In genomic region chr1:27395441-27396195, GRCh38 we compare ENCODE assay signal across 8 cellular contexts. TPM values are rescaled to one million over a fixed set of nuclear protein-coding genes. Genes with fewer than 3 reads are reported as not detected.
DNase-seq lines count a peak whose midpoint lies in the region; ATAC-seq and TF ChIP-seq lines count a peak whose summit lies in the region.

No MANE protein-coding gene starts in this region.

- no peak overlapping the region for H3K18ac ChIP-seq in H9 (ENCODE audit: insufficient read length, low read depth, low read length)

- no peaks in the 10 kb centered on the region for H3K79me1 ChIP-seq in H9 (ENCODE audit: insufficient read depth, low read depth, low read length, poor library complexity, severe bottlenecking)

- H3K36me3 Mint-ChIP-seq in CD14-positive monocyte (no peaks in the 10 kb centered on the region), H9 (ENCODE audit: insufficient read depth in 1 of 3, low read depth in 3 of 3) (peaks cover 0 to 4% (median 3%) of the 10 kb centered on the region in 3 experiments; a peak in 2 of 7 replicates)

- no peak for ATAC-seq in GM18517 (IDR thresholded peaks at IDR 0.05; ENCODE audit: unreplicated experiment)

- no peak overlapping the region for H3K14ac ChIP-seq in H9 (ENCODE audit: insufficient read depth, low read length)

- H3K9me3 ChIP-seq in H9 (ENCODE audit: control insufficient read depth, low read depth, low read length): no peaks in the 10 kb centered on the region

- H3K9ac ChIP-seq in H9 (ENCODE audit: extremely low read depth, insufficient read length, low read length): no peak overlapping the region

- H3K9me3 Mint-ChIP-seq in CD14-positive monocyte: peaks cover 0 to 5% (median 0%) of the 10 kb centered on the region in 7 donors
- no peaks in the 10 kb centered on the region; a peak in 2 of 5 replicates for H3K9me3 Mint-ChIP-seq in H9

- H3K27me3 ChIP-seq in H9 (ENCODE audit: insufficient read depth, low read length): no peaks in the 10 kb centered on the region

- H3K23ac ChIP-seq in H9 (ENCODE audit: insufficient read length, low read depth, low read length): no peak overlapping the region

- H2BK15ac ChIP-seq in H9 (ENCODE audit: low read depth, low read length): no peak overlapping the region

- no peak overlapping the region for H4K5ac ChIP-seq in H9 (ENCODE audit: insufficient read length, low read depth, low read length)

- H3K4me2 ChIP-seq in H9 (ENCODE audit: insufficient read depth, insufficient read length, low read length): no peak overlapping the region

- peak; percentile 95 for TF ChIP-seq CTCF in CD14-positive monocyte (IDR thresholded peaks at IDR 0.05)
- TF ChIP-seq CTCF in H9 (conservative IDR thresholded peaks at IDR 0.05): peak; percentile 97

- H2BK20ac ChIP-seq in H9 (ENCODE audit: low read depth, low read length, poor library complexity, severe bottlenecking): no peak overlapping the region

- no peak overlapping the region for H3K4me3 Mint-ChIP-seq in CD14-positive monocyte
- H3K4me3 Mint-ChIP-seq in H9: peak overlapping the region in 1 of 2 experiments; percentile 21; a peak in 1 of 5 replicates

- no peak overlapping the region for H4K8ac ChIP-seq in H9 (replicated peaks; ENCODE audit: insufficient read length, low read depth, low read length)

- H2AFZ ChIP-seq in H9 (ENCODE audit: low read length): no peak overlapping the region

- H3T11ph ChIP-seq in H9 (ENCODE audit: low read length): no peak overlapping the region

- H3K27me3 Mint-ChIP-seq in CD14-positive monocyte (ENCODE audit: low read depth in 3 of 3): peaks cover 13 to 25% (median 20%) of the 10 kb centered on the region in 3 donors
- H3K27me3 Mint-ChIP-seq in H9 (ENCODE audit: low read depth): no peaks in the 10 kb centered on the region; the same call in none of the 2 replicates

- no peak overlapping the region for H2BK12ac ChIP-seq in H9 (ENCODE audit: insufficient read length, low read depth, low read length)

- H2BK120ac ChIP-seq in H9 (ENCODE audit: low read depth, low read length, poor library complexity, severe bottlenecking): no peak overlapping the region

- H2AK5ac ChIP-seq in H9 (ENCODE audit: insufficient read length, low read length): no peak overlapping the region

- H3K79me2 ChIP-seq in H9 (ENCODE audit: insufficient read depth, low read length): no peaks in the 10 kb centered on the region

- peak; percentile 64 for DNase-seq in CD14-positive monocyte (ENCODE audit: low spot score)
- peak; percentile 89 for DNase-seq in H9
- DNase-seq in NCI-H446 treated with DMSO at 0.1 percent for 48 hours (lab: John Stamatoyannopoulos, UW): peak; percentile 53
- peak; percentile 65 to 72 for DNase-seq in activated CD4-positive, alpha-beta T cell treated with anti-CD3 and anti-CD28 coated beads, Interleukin-2, amount 50 U/mL, for 24 hours (ENCODE audit: low read depth in 1 of 2, low spot score in 1 of 2)
- DNase-seq in dedifferentiated amniotic fluid mesenchymal stem cell (ENCODE audit: extremely low spot score): peak; percentile 70
- DNase-seq in lung microvascular endothelial cell (ENCODE audit: low read depth in 2 of 2): peak; percentile 62 to 72
- DNase-seq in stimulated activated CD8-positive, alpha-beta memory T cell treated with anti-CD3 and anti-CD28 coated beads, Interleukin-15, amount 100 ng/mL, for 24 hours (ENCODE audit: low read depth): peak; percentile 46

- H3K27ac ChIP-seq in H9 (ENCODE audit: insufficient read length, low read depth, low read length): no peak overlapping the region

- peaks cover 2% of the 10 kb centered on the region for H3K4me1 ChIP-seq in H9 (ENCODE audit: insufficient read depth, low read length)

- H3K4ac ChIP-seq in H9 (ENCODE audit: low read depth, low read length): no peak overlapping the region

- WGBS in H9 (ENCODE audit: extremely low coverage, insufficient read length, low lambda C conversion rate): no CpG with 5 or more reads among the region's 10 CpGs

- no peak overlapping the region for H3K56ac ChIP-seq in H9 (ENCODE audit: insufficient read length, low read depth, low read length)

- H4K91ac ChIP-seq in H9 (ENCODE audit: insufficient read length, low read depth, low read length): no peak overlapping the region

- H4K20me1 ChIP-seq in H9 (ENCODE audit: control insufficient read depth, insufficient read depth, insufficient read length): no peaks in the 10 kb centered on the region

- intact Hi-C loops in CD14-positive monocyte (cut with micrococcal nuclease): loop anchor here (1.0 to 10.0 kb wide), 5 partner anchors 37 to 291 kb away; no protein-coding TSS in a partner anchor

- peaks cover 16% of the 10 kb centered on the region for H3K4me1 Mint-ChIP-seq in CD14-positive monocyte
- H3K4me1 Mint-ChIP-seq in H9: peaks cover 44 to 54% of the 10 kb centered on the region in 2 experiments

- H2BK5ac ChIP-seq in H9 (ENCODE audit: insufficient read length, low read length): no peak overlapping the region

- H3K27ac Mint-ChIP-seq in CD14-positive monocyte: peak overlapping the region in 1 of 7 donors; percentile 68
- H3K27ac Mint-ChIP-seq in H9: no peak overlapping the region

- peaks cover 4% of the 10 kb centered on the region for H3K23me2 ChIP-seq in H9 (ENCODE audit: insufficient read length, low read depth, low read length, poor library complexity, severe bottlenecking)

RNA-seq across cellular contexts. Expression of gene GPR3, which starts 3.2 kb away (rescaled TPM):
- polyA plus RNA-seq in CD14-positive monocyte: under 1 TPM in 1 of 2 donors, not detected in 1; 0.26 TPM
- total RNA-seq in H9 (2021) (4.3 and 4.4 TPM in 2 replicates), lung microvascular endothelial cell (under 0.01 and 0.22 TPM in 2 replicates)

RNA-seq across cellular contexts. Expression of gene CD164L2, which starts 12.5 kb away (rescaled TPM):
- polyA plus RNA-seq in CD14-positive monocyte: not detected
- 1.2 and 1.5 TPM in 2 replicates for total RNA-seq in H9 (2021)
- not detected in 2 replicates for total RNA-seq in lung microvascular endothelial cell

RNA-seq across cellular contexts. Expression of gene FCN3, which starts 21.0 kb away (rescaled TPM):
- polyA plus RNA-seq in CD14-positive monocyte: not detected
- 0.22 TPM in 2 replicates for total RNA-seq in H9 (2021)
- total RNA-seq in lung microvascular endothelial cell: not detected in 2 replicates

RNA-seq across cellular contexts. Expression of gene MAP3K6, which starts 28.9 kb away (rescaled TPM):
- 1 to 10 TPM; 3.2 to 6.7 TPM for polyA plus RNA-seq in CD14-positive monocyte
- 7.0 and 7.7 TPM in 2 replicates for total RNA-seq in H9 (2021)
- 2.0 and 3.9 TPM in 2 replicates for total RNA-seq in lung microvascular endothelial cell

RNA-seq across cellular contexts. Expression of gene SYTL1, which starts 53.8 kb away (rescaled TPM):
- 10 to 100 TPM; 26.9 to 44.6 TPM for polyA plus RNA-seq in CD14-positive monocyte
- 12.0 and 13.0 TPM in 2 replicates for total RNA-seq in H9 (2021)
- 0.22 TPM in 1 of 2 replicates, not detected in the other for total RNA-seq in lung microvascular endothelial cell
